In genomic region chr20:64035933-64036345, GRCh38 we compare ENCODE assay signal across 16 cellular contexts. TPM values are rescaled to one million over a fixed set of nuclear protein-coding genes. Genes with fewer than 3 reads are reported as not detected.
DNase-seq lines count a peak whose midpoint lies in the region; ATAC-seq and TF ChIP-seq lines count a peak whose summit lies in the region.
"Had no signal": no experiment of that assay in that cellular context is flagged by ENCODE, and none has a peak within 500 bp of the region (broad histone marks: within the 10 kb centered on the region; RNA-seq: fewer than 3 reads in every experiment).

Gene C20orf204 (plus strand): TSS chr20:64036182. CDS start chr20:64036324, 142 bp downstream.

- no peak within 1 kb of the TSS for H3K4me3 ChIP-seq in PC-9
- H3K4me3 ChIP-seq: esophagus muscularis mucosa, left lung, Peyer's patch had no signal

- H2AFZ ChIP-seq in PC-9: no peak within 1 kb of the TSS

- no peaks in the 10 kb centered on the region for H3K9me3 ChIP-seq in PC-9 (ENCODE audit: insufficient read depth, low read depth)
- H3K9me3 ChIP-seq: esophagus muscularis mucosa, left lung, Peyer's patch had no signal

- TF ChIP-seq CTCF in natural killer cell (IDR thresholded peaks at IDR 0.05): no peak
- TF ChIP-seq CTCF in PC-9 (conservative IDR thresholded peaks at IDR 0.05): no peak

- H3K9me2 ChIP-seq in PC-9 (ENCODE audit: insufficient read depth): no peaks in the 10 kb centered on the region

- peak within 1 kb of the TSS in 1 of 2 donors; percentile 68 for H3K27ac Mint-ChIP-seq in natural killer cell treated with Interleukin-12 subunit alpha and Interleukin-12 subunit beta and Interleukin-15 and Interleukin-18, amount 100 ng/mL, for 72 hours
- no peak within 1 kb of the TSS for H3K27ac Mint-ChIP-seq in natural killer cell
- H3K27ac Mint-ChIP-seq in stimulated activated naive CD8-positive, alpha-beta T cell treated with anti-CD3 and anti-CD28 coated beads, Interleukin-15, amount 100 ng/mL, for 72 hours: peak within 1 kb of the TSS; percentile 95 to 98
- H3K27ac Mint-ChIP-seq: B cell had no signal

- ATAC-seq in natural killer cell treated with Interleukin-12 subunit alpha and Interleukin-12 subunit beta and Interleukin-15 and Interleukin-18, amount 100 ng/mL, for 72 hours: no peak
- no peak for ATAC-seq in natural killer cell
- no peak for ATAC-seq in stimulated activated naive CD8-positive, alpha-beta T cell treated with anti-CD3 and anti-CD28 coated beads, Interleukin-15, amount 100 ng/mL, for 72 hours
- no peak for ATAC-seq in HG03025 (IDR thresholded peaks at IDR 0.05; ENCODE audit: low FRiP score, unreplicated experiment)
- ATAC-seq: left lung had no signal

- peaks cover 7 to 18% of the 10 kb centered on the region in 2 donors for H3K4me1 Mint-ChIP-seq in natural killer cell treated with Interleukin-12 subunit alpha and Interleukin-12 subunit beta and Interleukin-15 and Interleukin-18, amount 100 ng/mL, for 72 hours (ENCODE audit: low read depth in 2 of 2)
- peaks cover 5 to 11% of the 10 kb centered on the region in 2 donors for H3K4me1 Mint-ChIP-seq in natural killer cell
- peaks cover 79% of the 10 kb centered on the region for H3K4me1 Mint-ChIP-seq in stimulated activated naive CD8-positive, alpha-beta T cell treated with anti-CD3 and anti-CD28 coated beads, Interleukin-15, amount 100 ng/mL, for 72 hours

- POLR2A ChIA-PET in PC-9 (lab: Charles Lee; ENCODE audit: unreplicated experiment): no interaction called here

- H3K27me3 ChIP-seq in PC-9 (ENCODE audit: insufficient read depth, low read depth): peaks cover 7% of the 10 kb centered on the region; the same call in 1 of the 2 replicates

- peaks cover 0 to 6% of the 10 kb centered on the region in 2 donors for H3K27me3 Mint-ChIP-seq in natural killer cell treated with Interleukin-12 subunit alpha and Interleukin-12 subunit beta and Interleukin-15 and Interleukin-18, amount 100 ng/mL, for 72 hours
- H3K27me3 Mint-ChIP-seq in natural killer cell (ENCODE audit: low read depth in 2 of 2): peaks cover 7 to 15% of the 10 kb centered on the region in 2 donors
- H3K27me3 Mint-ChIP-seq in stimulated activated naive CD8-positive, alpha-beta T cell treated with anti-CD3 and anti-CD28 coated beads, Interleukin-15, amount 100 ng/mL, for 72 hours: peaks cover 8% of the 10 kb centered on the region

- no peak for DNase-seq in natural killer cell treated with Interleukin-12 subunit alpha and Interleukin-12 subunit beta and Interleukin-15 and Interleukin-18, amount 100 ng/mL, for 72 hours (ENCODE audit: low spot score)
- DNase-seq in natural killer cell (no peak), SK-N-DZ (ENCODE audit: low spot score) (peak; percentile 83), dermis blood vessel endothelial cell (no peak), medulla oblongata (ENCODE audit: extremely low spot score) (no peak), PC-9 (no peak)
- DNase-seq in stimulated activated naive CD8-positive, alpha-beta T cell treated with anti-CD3 and anti-CD28 coated beads, Interleukin-15, amount 100 ng/mL, for 72 hours: no peak
- DNase-seq: activated gamma-delta T cell, GDM1, left lung, NCI-H1105, NCI-H345, Peyer's patch had no signal

- H4K20me1 ChIP-seq in PC-9 (ENCODE audit: insufficient read depth): peaks cover 13% of the 10 kb centered on the region

- peaks cover 13% of the 10 kb centered on the region; the same call in 1 of the 2 replicates for H3K4me1 ChIP-seq in PC-9 (replicated peaks; ENCODE audit: insufficient read depth)

- H3K79me2 ChIP-seq in PC-9 (ENCODE audit: low read depth): no peaks in the 10 kb centered on the region

- intact Hi-C loops in natural killer cell (cut with micrococcal nuclease) (loop anchor here (5.0 kb wide), 1 partner anchor 124 kb away; no protein-coding TSS in a partner anchor), PC-9 (cut with micrococcal nuclease; ENCODE audit: unreplicated experiment) (no loop called here)

- H3K9me3 Mint-ChIP-seq in natural killer cell treated with Interleukin-12 subunit alpha and Interleukin-12 subunit beta and Interleukin-15 and Interleukin-18, amount 100 ng/mL, for 72 hours: no peaks in the 10 kb centered on the region
- no peaks in the 10 kb centered on the region for H3K9me3 Mint-ChIP-seq in natural killer cell
- no peaks in the 10 kb centered on the region for H3K9me3 Mint-ChIP-seq in stimulated activated naive CD8-positive, alpha-beta T cell treated with anti-CD3 and anti-CD28 coated beads, Interleukin-15, amount 100 ng/mL, for 72 hours

- H3K27ac ChIP-seq in PC-9: no peak within 1 kb of the TSS
- H3K27ac ChIP-seq: esophagus muscularis mucosa, left lung had no signal

- H3F3A ChIP-seq in PC-9 (ENCODE audit: insufficient read depth, low read depth): peaks cover 25% of the 10 kb centered on the region; the same call in 1 of the 2 replicates

- peak within 1 kb of the TSS; percentile 47 for H3K4me3 Mint-ChIP-seq in natural killer cell treated with Interleukin-12 subunit alpha and Interleukin-12 subunit beta and Interleukin-15 and Interleukin-18, amount 100 ng/mL, for 72 hours
- H3K4me3 Mint-ChIP-seq in natural killer cell: no peak within 1 kb of the TSS
- peak within 1 kb of the TSS; percentile 85 to 86 for H3K4me3 Mint-ChIP-seq in stimulated activated naive CD8-positive, alpha-beta T cell treated with anti-CD3 and anti-CD28 coated beads, Interleukin-15, amount 100 ng/mL, for 72 hours

- no peaks in the 10 kb centered on the region for H3K36me3 ChIP-seq in PC-9 (ENCODE audit: low read depth)

- no peak within 1 kb of the TSS for H3K4me2 ChIP-seq in PC-9

- H3K36me3 Mint-ChIP-seq in natural killer cell treated with Interleukin-12 subunit alpha and Interleukin-12 subunit beta and Interleukin-15 and Interleukin-18, amount 100 ng/mL, for 72 hours: no peaks in the 10 kb centered on the region
- no peaks in the 10 kb centered on the region for H3K36me3 Mint-ChIP-seq in natural killer cell

- no TSS peak for BruUV-seq in PC-9 (replicated peaks; lab: Mats Ljungman, UMichigan)

- CTCF ChIA-PET in PC-9 (lab: Charles Lee): no interaction called here

RNA-seq across cellular contexts. Expression of gene C20orf204, which starts in this region (rescaled TPM):
- 1 to 10 TPM; 2.4 to 6.3 TPM for total RNA-seq in natural killer cell treated with Interleukin-12 subunit alpha and Interleukin-12 subunit beta and Interleukin-15 and Interleukin-18, amount 100 ng/mL, for 72 hours
- 1 to 10 TPM; 4.3 to 5.5 (median 5.3) TPM for total RNA-seq in natural killer cell
- 2.3 and 6.6 TPM in 2 replicates for polyA plus RNA-seq in SK-N-DZ (2014; cell fraction: cytosol; rRNA removed)
- polyA plus RNA-seq in SK-N-DZ (2014; cell fraction: nucleus; rRNA removed): 32.8 and 42.2 TPM in 2 replicates
- 11.2 and 13.3 TPM in 2 replicates for total RNA-seq in dermis blood vessel endothelial cell
- 3.8 and 6.4 TPM in 2 replicates for total RNA-seq in PC-9 (2021)

Comparison
In these comparisons a context has a peak if more than half of its experiments do, and no peak if none do; other contexts are left out.
1. H3K27ac Mint-ChIP-seq: peak in stimulated activated naive CD8-positive, alpha-beta T cell treated with anti-CD3 and anti-CD28 coated beads, Interleukin-15, amount 100 ng/mL, for 72 hours (2 of 2); none in natural killer cell (0 of 2).